7 cellular contexts compared by ENCODE assay signal in genomic region chr4:6695660-6696581, GRCh38. TPM values are rescaled to one million over a fixed set of nuclear protein-coding genes. Genes with fewer than 3 reads are reported as not detected.
DNase-seq lines count a peak whose midpoint lies in the region; ATAC-seq and TF ChIP-seq lines count a peak whose summit lies in the region.

No MANE protein-coding gene starts in this region.

- H3K4me3 Mint-ChIP-seq in activated CD4-positive, alpha-beta T cell treated with anti-CD3 and anti-CD28 coated beads, Interleukin-2, amount 10 ng/mL, durations not matched to agents 24 days and 14 days: peak overlapping the region; percentile 72

- peaks cover 70% of the 10 kb centered on the region for H3K4me1 Mint-ChIP-seq in activated CD4-positive, alpha-beta T cell treated with anti-CD3 and anti-CD28 coated beads, Interleukin-2, amount 10 ng/mL, durations not matched to agents 24 days and 14 days

- in situ Hi-C loops in KBM-7 (cut with MboI; ENCODE audit: low pct_unique_long_range_greater_than_20kb, low sequenced_read_pairs): no loop called here

- intact Hi-C loops in activated CD4-positive, alpha-beta T cell treated with anti-CD3 and anti-CD28 coated beads, Interleukin-2, amount 10 ng/mL, durations not matched to agents 24 days and 14 days (cut with micrococcal nuclease): loop anchor here (1.0 to 2.0 kb wide), 3 partner anchors 9 to 21 kb away; partner anchors contain the start of gene MRFAP1L1

- DNase-seq in KBM-7 (peak; percentile 72), foreskin keratinocyte (peak in 1 of 2 donors; percentile 33), SW480 (ENCODE audit: low spot score) (no peak)
- peak; percentile 89 for DNase-seq in activated CD4-positive, alpha-beta T cell treated with anti-CD3 and anti-CD28 coated beads, Interleukin-2, amount 10 ng/mL, durations not matched to agents 24 days and 14 days
- peak; percentile 44 for DNase-seq in stimulated activated naive CD4-positive, alpha-beta T cell treated with Interleukin-2 at 50 U/mL for 16 hours (lab: John Stamatoyannopoulos, UW)

- H3K27me3 ChIP-seq in foreskin keratinocyte: no peaks in the 10 kb centered on the region

- no peaks in the 10 kb centered on the region for H3K9me3 Mint-ChIP-seq in activated CD4-positive, alpha-beta T cell treated with anti-CD3 and anti-CD28 coated beads, Interleukin-2, amount 10 ng/mL, durations not matched to agents 24 days and 14 days

- H3K36me3 Mint-ChIP-seq in activated CD4-positive, alpha-beta T cell treated with anti-CD3 and anti-CD28 coated beads, Interleukin-2, amount 10 ng/mL, durations not matched to agents 24 days and 14 days (ENCODE audit: low read depth): peaks cover 8% of the 10 kb centered on the region

- TF ChIP-seq CTCF in foreskin keratinocyte (conservative IDR thresholded peaks at IDR 0.05): peak; percentile 39

- ATAC-seq in foreskin keratinocyte (peak; percentile 31), HG03175 (IDR thresholded peaks at IDR 0.05; ENCODE audit: unreplicated experiment) (no peak), GM19467 (IDR thresholded peaks at IDR 0.05; ENCODE audit: unreplicated experiment) (no peak)

- peak overlapping the region; percentile 97 for H3K27ac Mint-ChIP-seq in activated CD4-positive, alpha-beta T cell treated with anti-CD3 and anti-CD28 coated beads, Interleukin-2, amount 10 ng/mL, durations not matched to agents 24 days and 14 days

- peaks cover 9% of the 10 kb centered on the region for H3K4me1 ChIP-seq in foreskin keratinocyte

- peak overlapping the region; percentile 54 for H3K27ac ChIP-seq in foreskin keratinocyte

- no peaks in the 10 kb centered on the region for H3K27me3 Mint-ChIP-seq in activated CD4-positive, alpha-beta T cell treated with anti-CD3 and anti-CD28 coated beads, Interleukin-2, amount 10 ng/mL, durations not matched to agents 24 days and 14 days

RNA-seq across cellular contexts. Expression of gene S100P, which starts 2.2 kb away (rescaled TPM):
- 2.1 and 2.8 TPM in 2 replicates for total RNA-seq in activated CD4-positive, alpha-beta T cell treated with anti-CD3 and anti-CD28 coated beads, Interleukin-2, amount 10 ng/mL, durations not matched to agents 24 days and 14 days
- total RNA-seq in foreskin keratinocyte: 1.1 TPM in 1 of 2 replicates, not detected in the other
- polyA plus RNA-seq in foreskin keratinocyte: 0.27 TPM in 1 of 2 replicates, not detected in the other

RNA-seq across cellular contexts. Expression of gene MRFAP1L1, which starts 13.7 kb away (rescaled TPM):
- total RNA-seq in activated CD4-positive, alpha-beta T cell treated with anti-CD3 and anti-CD28 coated beads, Interleukin-2, amount 10 ng/mL, durations not matched to agents 24 days and 14 days: 51.4 TPM in 2 replicates
- total RNA-seq in foreskin keratinocyte: 48.2 and 53.9 TPM in 2 replicates
- polyA plus RNA-seq in foreskin keratinocyte: 45.3 and 49.5 TPM in 2 replicates

RNA-seq across cellular contexts. Expression of gene BLOC1S4, which starts 20.1 kb away (rescaled TPM):
- 20.1 and 21.4 TPM in 2 replicates for total RNA-seq in activated CD4-positive, alpha-beta T cell treated with anti-CD3 and anti-CD28 coated beads, Interleukin-2, amount 10 ng/mL, durations not matched to agents 24 days and 14 days
- total RNA-seq in foreskin keratinocyte: 7.8 and 8.5 TPM in 2 replicates
- polyA plus RNA-seq in foreskin keratinocyte: 11.5 and 12.4 TPM in 2 replicates

RNA-seq across cellular contexts. Expression of gene MRFAP1, which starts 55.4 kb away (rescaled TPM):
- 122 TPM in 2 replicates for total RNA-seq in activated CD4-positive, alpha-beta T cell treated with anti-CD3 and anti-CD28 coated beads, Interleukin-2, amount 10 ng/mL, durations not matched to agents 24 days and 14 days
- 185 and 228 TPM in 2 replicates for total RNA-seq in foreskin keratinocyte
- 305 and 336 TPM in 2 replicates for polyA plus RNA-seq in foreskin keratinocyte
